Comparison of ENCODE assay signal across 19 cellular contexts in the genomic region with DNA sequence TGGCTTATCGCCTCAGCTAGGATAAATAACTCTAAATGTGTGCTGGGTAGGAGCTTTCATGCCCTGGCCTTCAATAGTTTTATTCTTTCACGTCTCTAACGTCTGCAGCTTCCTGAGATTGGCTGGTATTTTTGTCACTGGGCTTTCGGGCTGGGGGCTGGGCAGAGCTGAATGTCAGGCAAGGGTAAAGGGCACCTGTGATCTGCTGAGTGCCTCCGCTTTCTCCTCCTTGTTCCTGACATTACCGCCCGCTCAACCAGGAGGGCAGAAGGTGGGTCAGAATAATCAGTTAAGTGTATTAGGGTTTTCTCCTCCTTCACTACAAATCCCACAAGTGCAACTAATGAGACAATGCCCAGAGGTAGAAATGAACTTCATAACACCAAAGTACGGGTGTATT.
DNase-seq lines count a peak whose midpoint lies in the region; TF ChIP-seq lines count a peak whose summit lies in the region.
"Had no signal": no experiment of that assay in that cellular context is flagged by ENCODE, and none has a peak within 500 bp of the region (broad histone marks: within the 10 kb centered on the region; RNA-seq: fewer than 3 reads in every experiment).

No MANE protein-coding gene starts in this region.

- DNase-seq in NCI-H2227 treated with DMSO at 0.1 percent for 48 hours (lab: John Stamatoyannopoulos, UW) (peak; percentile 5), NCI-H2227 (lab: John Stamatoyannopoulos, UW; ENCODE audit: unreplicated experiment) (no peak), cardiac muscle cell (ENCODE audit: low read depth in 1 of 2, low spot score in 1 of 2) (peak in 1 of 2 donors; percentile 79), mesendoderm (no peak), NCI-H2107 treated with DMSO at 0.1 percent for 48 hours (lab: John Stamatoyannopoulos, UW; ENCODE audit: unreplicated experiment) (no peak), retina (no peak), 8988T (no peak), cerebellar nuclear complex (lab: John Stamatoyannopoulos, UW) (no peak)
- DNase-seq: activated CD4-positive, alpha-beta T cell treated with anti-CD3 and anti-CD28 coated beads, Interleukin-2, amount 50 U/mL, for 1 hour; activated CD8-positive, alpha-beta memory T cell treated with anti-CD3 and anti-CD28 coated beads, Interleukin-2, amount 50 U/mL, for 48 hours; activated gamma-delta T cell; effector memory CD8-positive, alpha-beta T cell; hypothalamus; NCI-H1105 treated with DMSO at 0.1 percent for 48 hours; NCI-H226; stimulated activated CD4-positive, alpha-beta T cell treated with anti-CD3 and anti-CD28 coated beads, Interleukin-4, amount 100 ng/mL, for 24 hours; SW 1271 had no signal

- H3K4me3 ChIP-seq in cardiac muscle cell: peak overlapping the region; percentile 10
- H3K4me3 ChIP-seq in mesendoderm (ENCODE audit: low read length): no peak overlapping the region
- H3K4me3 ChIP-seq: BLaER1, suprapubic skin had no signal

- H3K27ac ChIP-seq in cardiac muscle cell (peak overlapping the region; percentile 92), mesendoderm (ENCODE audit: low read depth, low read length) (no peak overlapping the region)
- H3K27ac ChIP-seq: BLaER1, suprapubic skin had no signal

- H3K79me1 ChIP-seq in mesendoderm (ENCODE audit: low read length): peaks cover 26% of the 10 kb centered on the region

- H2BK15ac ChIP-seq in mesendoderm (replicated peaks; ENCODE audit: low read depth): no peak overlapping the region

- no peak overlapping the region for H3K4me2 ChIP-seq in mesendoderm (ENCODE audit: low read length)
- H3K4me2 ChIP-seq: BLaER1 had no signal

- no peak overlapping the region for H4K5ac ChIP-seq in mesendoderm (ENCODE audit: low read length)

- peak overlapping the region; percentile 9 for H3K56ac ChIP-seq in mesendoderm (ENCODE audit: low read length)

- H2BK120ac ChIP-seq in mesendoderm (ENCODE audit: low read depth, low read length): no peak overlapping the region

- H3K36me3 ChIP-seq in cardiac muscle cell (no peaks in the 10 kb centered on the region), mesendoderm (ENCODE audit: control insufficient read depth, insufficient read depth, low read length) (no peaks in the 10 kb centered on the region)
- H3K36me3 ChIP-seq: BLaER1, suprapubic skin had no signal

- no peaks in the 10 kb centered on the region for H3K9me3 ChIP-seq in cardiac muscle cell (ENCODE audit: low read depth)
- H3K9me3 ChIP-seq: BLaER1, suprapubic skin had no signal

- TF ChIP-seq CTCF in cardiac muscle cell (IDR thresholded peaks at IDR 0.05; ENCODE audit: low read depth, low read length): no peak

- no peak overlapping the region for H2AK5ac ChIP-seq in mesendoderm (ENCODE audit: low read length)

- H3K4ac ChIP-seq in mesendoderm (ENCODE audit: low read depth, low read length): no peak overlapping the region

- no peak overlapping the region for H3K9ac ChIP-seq in mesendoderm (ENCODE audit: low read length)
- H3K9ac ChIP-seq: BLaER1 had no signal

- H2BK5ac ChIP-seq in mesendoderm (ENCODE audit: low read length): no peak overlapping the region

- H3K23ac ChIP-seq in mesendoderm (ENCODE audit: low read length): no peak overlapping the region

- no CpG with 5 or more reads among the region's 8 CpGs for WGBS in mesendoderm (ENCODE audit: extremely low coverage, insufficient coverage, low lambda C conversion rate)

- no peak overlapping the region for H3K18ac ChIP-seq in mesendoderm (ENCODE audit: low read length)

- peaks cover 25% of the 10 kb centered on the region for H3K79me2 ChIP-seq in mesendoderm (ENCODE audit: control insufficient read depth, insufficient read depth, low read length)

- H3K4me1 ChIP-seq in cardiac muscle cell (ENCODE audit: low read depth): peaks cover 60% of the 10 kb centered on the region
- H3K4me1 ChIP-seq in mesendoderm (ENCODE audit: control insufficient read depth, low read depth, low read length): peaks cover 28% of the 10 kb centered on the region
- H3K4me1 ChIP-seq: BLaER1 had no signal

- H4K8ac ChIP-seq in mesendoderm (ENCODE audit: low read depth, low read length): no peak overlapping the region

- H3K27me3 ChIP-seq in cardiac muscle cell: no peaks in the 10 kb centered on the region
- H3K27me3 ChIP-seq in mesendoderm (ENCODE audit: insufficient read depth, low read length, poor library complexity): no peaks in the 10 kb centered on the region
- H3K27me3 ChIP-seq: BLaER1, suprapubic skin had no signal
